1 cellular context compared by ENCODE assay signal in genomic region chr5:145701404-145701803, GRCh38.
TF ChIP-seq lines count a peak whose summit lies in the region.

No MANE protein-coding gene starts in this region.

TF ChIP-seq in HCT116, 20 proteins besides CTCF, POLR2A, EP300 and RAD21:
- TF ChIP-seq YY1 (IDR thresholded peaks at IDR 0.05; ENCODE audit: extremely low read depth, insufficient replicate concordance, low read depth, low read length) (no peak), JUND (IDR thresholded peaks at IDR 0.05) (no peak), REST (IDR thresholded peaks at IDR 0.05; ENCODE audit: low read depth) (no peak), EZH2 (IDR thresholded peaks at IDR 0.05) (no peak), SIN3A (IDR thresholded peaks at IDR 0.05; ENCODE audit: low read depth) (no peak), ELF1 (IDR thresholded peaks at IDR 0.05; ENCODE audit: borderline replicate concordance, low read depth) (no peak), SRF (IDR thresholded peaks at IDR 0.05; ENCODE audit: low read depth) (no peak), ATF3 (IDR thresholded peaks at IDR 0.05) (no peak)
